In the genomic region with DNA sequence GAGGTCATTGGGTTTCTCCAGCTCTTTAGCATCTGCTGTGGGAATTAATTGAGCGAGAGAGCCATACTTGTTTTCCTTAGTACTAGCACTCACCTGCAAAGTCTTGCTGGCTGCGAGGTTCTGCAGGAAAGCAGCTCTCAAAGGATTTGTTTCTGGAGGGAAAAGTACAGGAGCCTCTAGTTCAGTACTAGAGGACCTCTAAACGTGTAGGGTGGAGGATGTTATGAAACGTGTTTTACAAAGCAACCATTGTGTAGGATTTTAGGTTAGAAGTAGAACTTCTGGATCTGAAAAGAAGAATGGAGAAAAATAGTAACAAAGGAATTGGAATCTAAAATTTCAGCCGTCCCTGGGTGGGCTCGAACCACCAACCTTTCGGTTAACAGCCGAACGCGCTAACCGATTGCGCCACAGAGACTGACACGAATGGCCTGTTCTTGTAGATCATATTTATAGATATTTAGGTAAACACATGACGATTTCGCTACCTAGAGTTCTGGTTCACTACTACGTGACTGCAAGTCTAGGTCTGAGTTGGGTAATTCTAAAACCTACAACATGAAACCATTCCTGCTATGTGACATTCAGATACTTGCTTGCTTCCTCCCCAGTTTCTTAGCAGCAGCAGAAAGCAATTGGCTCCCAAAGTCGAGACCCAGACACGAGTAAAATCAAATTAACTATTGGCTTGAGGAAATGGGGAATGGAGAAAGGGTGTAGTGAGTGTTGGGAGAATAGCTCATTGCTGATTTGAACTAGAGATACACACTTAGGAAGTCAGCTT, we compare ENCODE assay signal across 8 cellular contexts.
DNase-seq lines count a peak whose midpoint lies in the region; ATAC-seq lines count a peak whose summit lies in the region.

No MANE protein-coding gene starts in this region.

- H3K4me3 ChIP-seq in mesenchymal stem cell (ENCODE audit: insufficient read depth in 1 of 2, low read depth in 1 of 2, low read length in 2 of 2) = peak overlapping the region in 1 of 2 experiments; percentile 28

- no peak overlapping the region for H3K23ac ChIP-seq in mesenchymal stem cell (ENCODE audit: low read length in 2 of 2)

- H3K4me1 ChIP-seq in mesenchymal stem cell (ENCODE audit: control insufficient read depth, insufficient read depth, low read depth, low read length) = no peaks in the 10 kb centered on the region

- H4K91ac ChIP-seq in mesenchymal stem cell (ENCODE audit: low read length) = no peak overlapping the region

- no peak overlapping the region for H3K27ac ChIP-seq in mesenchymal stem cell (ENCODE audit: low read length, poor library complexity, severe bottlenecking)

- no peak overlapping the region for H2BK12ac ChIP-seq in mesenchymal stem cell (ENCODE audit: low read length in 2 of 2)

- peak; percentile 29 for DNase-seq in AG08396 (ENCODE audit: low spot score)
- peak; percentile 60 for DNase-seq in mesenchymal stem cell
- no peak for DNase-seq in AML-193 (lab: John Stamatoyannopoulos, UW)
- DNase-seq in GM19238 (ENCODE audit: insufficient read length, low spot score) = no peak

- no peak overlapping the region for H3K9ac ChIP-seq in mesenchymal stem cell (ENCODE audit: low read length)

- peaks cover 12% of the 10 kb centered on the region for H3K4me1 Mint-ChIP-seq in activated naive CD8-positive, alpha-beta T cell (ENCODE audit: low read depth)

- H3K18ac ChIP-seq in mesenchymal stem cell (ENCODE audit: low read depth in 1 of 2, low read length in 2 of 2) = no peak overlapping the region

- H2AK5ac ChIP-seq in mesenchymal stem cell (ENCODE audit: low read length, severe bottlenecking) = no peak overlapping the region

- H2BK120ac ChIP-seq in mesenchymal stem cell (ENCODE audit: low read depth, low read length) = no peak overlapping the region

- H3K4ac ChIP-seq in mesenchymal stem cell (ENCODE audit: low read depth in 1 of 2, low read length in 2 of 2) = no peak overlapping the region

- H2BK5ac ChIP-seq in mesenchymal stem cell (ENCODE audit: low read depth, low read length, poor library complexity, severe bottlenecking) = no peak overlapping the region

- H3K27me3 Mint-ChIP-seq in activated naive CD8-positive, alpha-beta T cell = peaks cover 41% of the 10 kb centered on the region

- H3K27ac Mint-ChIP-seq in activated naive CD8-positive, alpha-beta T cell = peak overlapping the region; percentile 67

- no peaks in the 10 kb centered on the region for H3K9me3 ChIP-seq in mesenchymal stem cell (ENCODE audit: control insufficient read depth, low read length)

- H2AFZ ChIP-seq in mesenchymal stem cell (ENCODE audit: low read depth, low read length) = no peak overlapping the region

- H3K27me3 ChIP-seq in mesenchymal stem cell (ENCODE audit: control insufficient read depth in 1 of 2, insufficient read depth in 1 of 2, low read length in 2 of 2) = peaks cover 20 to 29% of the 10 kb centered on the region in 2 experiments

- no peaks in the 10 kb centered on the region for H3K36me3 ChIP-seq in mesenchymal stem cell (ENCODE audit: control insufficient read depth in 1 of 2, insufficient read depth in 2 of 2, low read depth in 1 of 2, low read length in 2 of 2)

- H3K4me3 Mint-ChIP-seq in activated naive CD8-positive, alpha-beta T cell = peak overlapping the region; percentile 58

- peak; percentile 62 for ATAC-seq in HG03354 (IDR thresholded peaks at IDR 0.05; ENCODE audit: poor library complexity, severe bottlenecking, unreplicated experiment)
- no peak for ATAC-seq in HG02852 (IDR thresholded peaks at IDR 0.05; ENCODE audit: unreplicated experiment)
- no peak for ATAC-seq in HG03342 (IDR thresholded peaks at IDR 0.05; ENCODE audit: unreplicated experiment)

- no peaks in the 10 kb centered on the region for H3K9me3 Mint-ChIP-seq in activated naive CD8-positive, alpha-beta T cell (ENCODE audit: low read depth)

- H3K79me1 ChIP-seq in mesenchymal stem cell (replicated peaks; ENCODE audit: low read length, poor library complexity, severe bottlenecking) = no peaks in the 10 kb centered on the region

- peaks cover 2% of the 10 kb centered on the region for H3K36me3 Mint-ChIP-seq in activated naive CD8-positive, alpha-beta T cell

- H3K4me2 ChIP-seq in mesenchymal stem cell (ENCODE audit: low read length, poor library complexity, severe bottlenecking) = peak overlapping the region; percentile 58

- no peak overlapping the region for H2BK15ac ChIP-seq in mesenchymal stem cell (ENCODE audit: low read depth, poor library complexity, severe bottlenecking)

- H4K8ac ChIP-seq in mesenchymal stem cell (ENCODE audit: low read length) = no peak overlapping the region

- 6% methylated on average over 8 of the region's 18 CpGs for WGBS in mesenchymal stem cell

- no peak overlapping the region for H3K14ac ChIP-seq in mesenchymal stem cell (ENCODE audit: low read length in 2 of 2)

Comparison
In these comparisons a context has a peak if more than half of its experiments do, and no peak if none do; other contexts are left out.
1. DNase-seq: peak in AG08396 (single experiment) and mesenchymal stem cell (single experiment); none in AML-193 (0 of 2) and GM19238 (single experiment).